Comparison of ENCODE assay signal across 10 cellular contexts in genomic region chr22:50445071-50445879, GRCh38. TPM values are rescaled to one million over a fixed set of nuclear protein-coding genes. Genes with fewer than 3 reads are reported as not detected.
A peak's percentile ranks its signal among the peaks of the same experiment; 100 is the strongest.
DNase-seq lines count a peak whose midpoint lies in the region; TF ChIP-seq lines count a peak whose summit lies in the region.
"Had no signal": no experiment of that assay in that cellular context is flagged by ENCODE, and none has a peak within 500 bp of the region (broad histone marks: within the 10 kb centered on the region; RNA-seq: fewer than 3 reads in every experiment).

No MANE protein-coding gene starts in this region.

- H3K9me3 Mint-ChIP-seq in activated naive CD4-positive, alpha-beta T cell treated with anti-CD3 and anti-CD28 coated beads for 36 hours = no peaks in the 10 kb centered on the region

- intact Hi-C loops in activated naive CD4-positive, alpha-beta T cell treated with anti-CD3 and anti-CD28 coated beads for 36 hours (cut with micrococcal nuclease) = no loop called here

- TF ChIP-seq CTCF in GM13976 (IDR thresholded peaks at IDR 0.05; ENCODE audit: borderline replicate concordance, control extremely low read depth, extremely low read depth, insufficient read depth, missing control alignments) = no peak

- H3K27ac Mint-ChIP-seq in activated naive CD4-positive, alpha-beta T cell treated with anti-CD3 and anti-CD28 coated beads for 36 hours = peak overlapping the region; percentile 56

- H3K27me3 Mint-ChIP-seq in activated naive CD4-positive, alpha-beta T cell treated with anti-CD3 and anti-CD28 coated beads for 36 hours (ENCODE audit: low read depth) = no peaks in the 10 kb centered on the region

- in situ Hi-C loops in GM13976 (cut with MboI; ENCODE audit: low sequenced_read_pairs, unreplicated experiment) = no loop called here

- H3K27ac ChIP-seq in layer of hippocampus (ENCODE audit: low read depth, low read length) (peak overlapping the region; percentile 68), substantia nigra (ENCODE audit: low read depth, low read length, poor library complexity, severe bottlenecking) (peak overlapping the region; percentile 58)
- H3K27ac ChIP-seq: epithelial cell of prostate had no signal

- H3K27me3 ChIP-seq in layer of hippocampus (ENCODE audit: control insufficient read depth, insufficient read depth, low read length) = no peaks in the 10 kb centered on the region

- DNase-seq in activated naive CD4-positive, alpha-beta T cell treated with anti-CD3 and anti-CD28 coated beads for 36 hours = no peak
- DNase-seq in activated naive CD4-positive, alpha-beta T cell (lab: John Stamatoyannopoulos, UW) = no peak
- DNase-seq in activated CD8-positive, alpha-beta memory T cell treated with anti-CD3 and anti-CD28 coated beads, Interleukin-2, amount 50 U/mL, for 1 hour (ENCODE audit: extremely low read depth) = peak; percentile 40
- DNase-seq in substantia nigra (lab: John Stamatoyannopoulos, UW) (peak in 3 of 49 donors; percentile 16 to 50 (median 29)), NCI-H526 (lab: John Stamatoyannopoulos, UW) (no peak), NCI-H82 treated with DMSO at 0.1 percent for 48 hours (lab: John Stamatoyannopoulos, UW; ENCODE audit: unreplicated experiment) (no peak), GM13976 (ENCODE audit: low spot score) (no peak)

- no peak overlapping the region for H3K4me3 Mint-ChIP-seq in activated naive CD4-positive, alpha-beta T cell treated with anti-CD3 and anti-CD28 coated beads for 36 hours

- CTCF ChIA-PET in activated naive CD4-positive, alpha-beta T cell treated with anti-CD3 and anti-CD28 coated beads for 36 hours (lab: Charles Lee) = interaction anchor here (0.5 kb wide), 1 partner anchor 70 kb away, joined by 4 read pairs; no protein-coding TSS in a partner anchor

- H3K36me3 Mint-ChIP-seq in activated naive CD4-positive, alpha-beta T cell treated with anti-CD3 and anti-CD28 coated beads for 36 hours (ENCODE audit: low read depth) = peaks cover 4% of the 10 kb centered on the region

- H3K4me1 Mint-ChIP-seq in activated naive CD4-positive, alpha-beta T cell treated with anti-CD3 and anti-CD28 coated beads for 36 hours (ENCODE audit: low read depth) = peaks cover 10% of the 10 kb centered on the region

RNA-seq across cellular contexts. Expression of gene SBF1, which starts 29.6 kb away (rescaled TPM):
- total RNA-seq in activated naive CD4-positive, alpha-beta T cell treated with anti-CD3 and anti-CD28 coated beads for 36 hours = 100 to 1,000 TPM; 100 TPM

RNA-seq across cellular contexts. Expression of gene ADM2, which starts 36.1 kb away (rescaled TPM):
- total RNA-seq in activated naive CD4-positive, alpha-beta T cell treated with anti-CD3 and anti-CD28 coated beads for 36 hours = 1 to 10 TPM; 7.5 to 8.3 TPM

RNA-seq across cellular contexts. Expression of gene MIOX, which starts 41.4 kb away (rescaled TPM):
- total RNA-seq in activated naive CD4-positive, alpha-beta T cell treated with anti-CD3 and anti-CD28 coated beads for 36 hours = under 1 TPM in 1 of 2 experiments, not detected in 1; 0.31 TPM
- total RNA-seq: mucosa of descending colon had no signal
